13 cellular contexts compared by ENCODE assay signal in the genomic region with DNA sequence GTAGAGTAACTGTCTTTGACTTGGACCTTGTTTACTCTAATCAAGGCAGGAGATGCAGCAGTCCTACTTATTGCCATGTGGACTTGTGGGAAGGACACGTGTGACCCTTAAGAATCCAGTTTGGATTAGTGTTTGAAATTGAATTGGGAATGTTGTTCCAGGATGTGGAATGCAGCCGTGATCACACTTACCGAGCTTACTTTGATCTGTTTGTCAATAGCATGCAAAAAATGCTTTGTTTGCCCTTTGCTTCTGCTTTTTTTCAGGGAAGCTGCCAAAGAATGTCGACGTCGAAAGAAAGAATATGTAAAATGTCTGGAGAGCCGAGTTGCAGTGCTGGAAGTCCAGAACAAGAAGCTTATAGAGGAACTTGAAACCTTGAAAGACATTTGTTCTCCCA.
DNase-seq lines count a peak whose midpoint lies in the region; ATAC-seq and TF ChIP-seq lines count a peak whose summit lies in the region.
"Had no signal": no experiment of that assay in that cellular context is flagged by ENCODE, and none has a peak within 500 bp of the region (broad histone marks: within the 10 kb centered on the region; RNA-seq: fewer than 3 reads in every experiment).

No MANE protein-coding gene starts in this region.

- H3K4me1 ChIP-seq in mesodermal cell (ENCODE audit: control insufficient read depth, insufficient read depth, low read length, poor library complexity, severe bottlenecking), result peaks cover 46% of the 10 kb centered on the region
- peaks cover 29 to 33% of the 10 kb centered on the region in 2 donors for H3K4me1 ChIP-seq in gastrocnemius medialis
- H3K4me1 ChIP-seq in testis, result no peaks in the 10 kb centered on the region

- H3K27me3 Mint-ChIP-seq in natural killer cell (ENCODE audit: low read depth in 2 of 2), result no peaks in the 10 kb centered on the region
- no peaks in the 10 kb centered on the region for H3K27me3 Mint-ChIP-seq in natural killer cell treated with Interleukin-12 subunit alpha and Interleukin-12 subunit beta and Interleukin-15 and Interleukin-18, amount 100 ng/mL, for 72 hours
- no peaks in the 10 kb centered on the region for H3K27me3 Mint-ChIP-seq in dendritic cell treated with granulocyte-macrophage colony-stimulating factor and Interleukin-4, amounts not matched to agents 40 ng/mL and 50 ng/mL, for 4 days

- H3K4me1 Mint-ChIP-seq in natural killer cell, result peaks cover 45 to 46% of the 10 kb centered on the region in 2 donors
- H3K4me1 Mint-ChIP-seq in natural killer cell treated with Interleukin-12 subunit alpha and Interleukin-12 subunit beta and Interleukin-15 and Interleukin-18, amount 100 ng/mL, for 72 hours (ENCODE audit: low read depth in 2 of 2), result peaks cover 36 to 47% of the 10 kb centered on the region in 2 donors
- H3K4me1 Mint-ChIP-seq in dendritic cell treated with granulocyte-macrophage colony-stimulating factor and Interleukin-4, amounts not matched to agents 40 ng/mL and 50 ng/mL, for 4 days (ENCODE audit: low read depth), result peaks cover 54% of the 10 kb centered on the region
- peaks cover 31% of the 10 kb centered on the region for H3K4me1 Mint-ChIP-seq in stimulated activated effector memory CD8-positive, alpha-beta T cell treated with anti-CD3 and anti-CD28 coated beads, Interleukin-12 subunit alpha, Interleukin-12 subunit beta, amount 100 ng/mL, for 72 hours

- no peak for TF ChIP-seq CTCF in natural killer cell (IDR thresholded peaks at IDR 0.05)
- TF ChIP-seq CTCF in gastrocnemius medialis (IDR thresholded peaks at IDR 0.05 in 4 of 5, conservative IDR thresholded peaks at IDR 0.05 in 1 of 5), result no peak
- no peak for TF ChIP-seq CTCF in testis (IDR thresholded peaks at IDR 0.05)

- no peaks in the 10 kb centered on the region for H3K9me3 Mint-ChIP-seq in natural killer cell
- no peaks in the 10 kb centered on the region for H3K9me3 Mint-ChIP-seq in natural killer cell treated with Interleukin-12 subunit alpha and Interleukin-12 subunit beta and Interleukin-15 and Interleukin-18, amount 100 ng/mL, for 72 hours
- no peaks in the 10 kb centered on the region for H3K9me3 Mint-ChIP-seq in dendritic cell treated with granulocyte-macrophage colony-stimulating factor and Interleukin-4, amounts not matched to agents 40 ng/mL and 50 ng/mL, for 4 days
- no peaks in the 10 kb centered on the region for H3K9me3 Mint-ChIP-seq in stimulated activated effector memory CD8-positive, alpha-beta T cell treated with anti-CD3 and anti-CD28 coated beads, Interleukin-12 subunit alpha, Interleukin-12 subunit beta, amount 100 ng/mL, for 72 hours

- ATAC-seq in natural killer cell (no peak), gastrocnemius medialis (no peak)
- no peak for ATAC-seq in natural killer cell treated with Interleukin-12 subunit alpha and Interleukin-12 subunit beta and Interleukin-15 and Interleukin-18, amount 100 ng/mL, for 72 hours
- ATAC-seq in stimulated activated effector memory CD8-positive, alpha-beta T cell treated with anti-CD3 and anti-CD28 coated beads, Interleukin-12 subunit alpha, Interleukin-12 subunit beta, amount 100 ng/mL, for 72 hours, result no peak

- 18 to 29% methylated on average over 3 of the region's 7 CpGs for WGBS in mesodermal cell (ENCODE audit: insufficient coverage in 2 of 2), 2 experiments
- 62 to 69% methylated on average over 7 of the region's 7 CpGs for WGBS in testis, 2 donors

- H3K4me3 ChIP-seq in mesodermal cell (ENCODE audit: extremely low read depth, insufficient read depth, low read length, poor library complexity, severe bottlenecking), result no peak overlapping the region
- no peak overlapping the region for H3K4me3 ChIP-seq in gastrocnemius medialis
- H3K4me3 ChIP-seq in testis, result no peak overlapping the region

- H3K27ac ChIP-seq in mesodermal cell (ENCODE audit: low read depth, low read length, severe bottlenecking), result peak overlapping the region; percentile 94
- no peak overlapping the region for H3K27ac ChIP-seq in gastrocnemius medialis
- H3K27ac ChIP-seq in testis, result no peak overlapping the region

- no peak for DNase-seq in natural killer cell
- no peak for DNase-seq in natural killer cell treated with Interleukin-12 subunit alpha and Interleukin-12 subunit beta and Interleukin-15 and Interleukin-18, amount 100 ng/mL, for 72 hours (ENCODE audit: low spot score)
- DNase-seq in stimulated activated effector memory CD8-positive, alpha-beta T cell treated with anti-CD3 and anti-CD28 coated beads, Interleukin-12 subunit alpha, Interleukin-12 subunit beta, amount 100 ng/mL, for 72 hours (ENCODE audit: low spot score in 2 of 2), result no peak
- no peak for DNase-seq in gastrocnemius medialis
- no peak for DNase-seq in testis
- no peak for DNase-seq in AG08395 (ENCODE audit: low spot score)
- DNase-seq: activated naive CD4-positive, alpha-beta T cell treated with Interleukin-2 at 50 U/mL for 16 hours; Calu3; NK-92 treated with Interleukin-12 subunit alpha and Interleukin-12 subunit beta, amount 100 ng/mL, for 24 hours; SIG-M5; stimulated activated CD4-positive, alpha-beta T cell treated with anti-CD3 and anti-CD28 coated beads, Interleukin-4, amount 100 ng/mL, for 1 hour had no signal

- peak overlapping the region; percentile 31 to 92 for H3K27ac Mint-ChIP-seq in natural killer cell
- H3K27ac Mint-ChIP-seq in natural killer cell treated with Interleukin-12 subunit alpha and Interleukin-12 subunit beta and Interleukin-15 and Interleukin-18, amount 100 ng/mL, for 72 hours, result peak overlapping the region in 1 of 2 donors; percentile 96
- H3K27ac Mint-ChIP-seq in dendritic cell treated with granulocyte-macrophage colony-stimulating factor and Interleukin-4, amounts not matched to agents 40 ng/mL and 50 ng/mL, for 4 days, result peak overlapping the region; percentile 90
- H3K27ac Mint-ChIP-seq in stimulated activated effector memory CD8-positive, alpha-beta T cell treated with anti-CD3 and anti-CD28 coated beads, Interleukin-12 subunit alpha, Interleukin-12 subunit beta, amount 100 ng/mL, for 72 hours, result no peak overlapping the region

- no peak overlapping the region for H3K4me3 Mint-ChIP-seq in natural killer cell
- H3K4me3 Mint-ChIP-seq in natural killer cell treated with Interleukin-12 subunit alpha and Interleukin-12 subunit beta and Interleukin-15 and Interleukin-18, amount 100 ng/mL, for 72 hours, result no peak overlapping the region
- H3K4me3 Mint-ChIP-seq in dendritic cell treated with granulocyte-macrophage colony-stimulating factor and Interleukin-4, amounts not matched to agents 40 ng/mL and 50 ng/mL, for 4 days, result no peak overlapping the region
- H3K4me3 Mint-ChIP-seq in stimulated activated effector memory CD8-positive, alpha-beta T cell treated with anti-CD3 and anti-CD28 coated beads, Interleukin-12 subunit alpha, Interleukin-12 subunit beta, amount 100 ng/mL, for 72 hours, result no peak overlapping the region

- H3K36me3 ChIP-seq in mesodermal cell (ENCODE audit: control insufficient read depth, insufficient read depth, low read length) (peaks cover 31% of the 10 kb centered on the region), gastrocnemius medialis (no peaks in the 10 kb centered on the region), testis (ENCODE audit: low read depth, missing control alignments) (no peaks in the 10 kb centered on the region)

- H3K36me3 Mint-ChIP-seq in natural killer cell, result no peaks in the 10 kb centered on the region
- H3K36me3 Mint-ChIP-seq in natural killer cell treated with Interleukin-12 subunit alpha and Interleukin-12 subunit beta and Interleukin-15 and Interleukin-18, amount 100 ng/mL, for 72 hours, result peaks cover 23% of the 10 kb centered on the region
- H3K36me3 Mint-ChIP-seq in dendritic cell treated with granulocyte-macrophage colony-stimulating factor and Interleukin-4, amounts not matched to agents 40 ng/mL and 50 ng/mL, for 4 days (ENCODE audit: low read depth), result peaks cover 28% of the 10 kb centered on the region
- H3K36me3 Mint-ChIP-seq in stimulated activated effector memory CD8-positive, alpha-beta T cell treated with anti-CD3 and anti-CD28 coated beads, Interleukin-12 subunit alpha, Interleukin-12 subunit beta, amount 100 ng/mL, for 72 hours, result peaks cover 83% of the 10 kb centered on the region

- in situ Hi-C loops in gastrocnemius medialis (cut with MboI; ENCODE audit: low sequenced_read_pairs in 4 of 4), result no loop called here

- H3K27me3 ChIP-seq in gastrocnemius medialis, result no peaks in the 10 kb centered on the region
- no peaks in the 10 kb centered on the region for H3K27me3 ChIP-seq in testis

- intact Hi-C loops in natural killer cell (cut with micrococcal nuclease), result no loop called here
- intact Hi-C loops in dendritic cell treated with granulocyte-macrophage colony-stimulating factor and Interleukin-4, amounts not matched to agents 40 ng/mL and 50 ng/mL, for 4 days (cut with micrococcal nuclease), result no loop called here
- intact Hi-C loops in gastrocnemius medialis (cut with DNase I; ENCODE audit: low total_unique reads), result no loop called here
- intact Hi-C loops in testis (cut with DNase I; ENCODE audit: low total_unique reads), result no loop called here

- TF ChIP-seq POLR2A in gastrocnemius medialis (IDR thresholded peaks at IDR 0.05) (no peak), testis (IDR thresholded peaks at IDR 0.05) (no peak)

- H3K9me3 ChIP-seq in mesodermal cell (ENCODE audit: control insufficient read depth, low read length), result no peaks in the 10 kb centered on the region
- H3K9me3 ChIP-seq in gastrocnemius medialis, result no peaks in the 10 kb centered on the region
- H3K9me3 ChIP-seq in testis, result no peaks in the 10 kb centered on the region
